Comparison of ENCODE assay signal across 18 cellular contexts in genomic region chr20:55515831-55516230, GRCh38.
A peak's percentile ranks its signal among the peaks of the same experiment; 100 is the strongest.
DNase-seq lines count a peak whose midpoint lies in the region; ATAC-seq and TF ChIP-seq lines count a peak whose summit lies in the region.
"Had no signal": no experiment of that assay in that cellular context is flagged by ENCODE, and none has a peak within 500 bp of the region (broad histone marks: within the 10 kb centered on the region; RNA-seq: fewer than 3 reads in every experiment).

No MANE protein-coding gene starts in this region.

- no peak overlapping the region for H3K27ac ChIP-seq in RWPE1
- H3K27ac ChIP-seq in foreskin keratinocyte = no peak overlapping the region
- no peak overlapping the region for H3K27ac ChIP-seq in neural progenitor cell
- H3K27ac ChIP-seq: SK-N-MC had no signal

- H3K9me3 Mint-ChIP-seq in neural progenitor cell = peaks cover 2% of the 10 kb centered on the region
- peaks cover 5% of the 10 kb centered on the region for H3K9me3 Mint-ChIP-seq in activated T-helper 17 cell treated with anti-CD3 and anti-CD28 coated beads, Interleukin-2, amount 50 U/mL, for 72 hours

- H3K4me1 ChIP-seq in foreskin keratinocyte (peaks cover 28% of the 10 kb centered on the region), neural progenitor cell (peaks cover 6% of the 10 kb centered on the region)
- H3K4me1 ChIP-seq: BE2C had no signal

- H3K36me3 Mint-ChIP-seq in neural progenitor cell = no peaks in the 10 kb centered on the region
- H3K36me3 Mint-ChIP-seq in activated T-helper 17 cell treated with anti-CD3 and anti-CD28 coated beads, Interleukin-2, amount 50 U/mL, for 72 hours (ENCODE audit: low read depth) = no peaks in the 10 kb centered on the region
- H3K36me3 Mint-ChIP-seq: CD4-positive, alpha-beta memory T cell had no signal

- TF ChIP-seq CTCF in RWPE1 (conservative IDR thresholded peaks at IDR 0.05; ENCODE audit: low read depth) (no peak), foreskin keratinocyte (conservative IDR thresholded peaks at IDR 0.05) (no peak), neural progenitor cell (IDR thresholded peaks at IDR 0.05) (no peak)

- H3K27ac Mint-ChIP-seq in neural progenitor cell = no peak overlapping the region
- H3K27ac Mint-ChIP-seq in activated T-helper 17 cell treated with anti-CD3 and anti-CD28 coated beads, Interleukin-2, amount 50 U/mL, for 72 hours = no peak overlapping the region
- H3K27ac Mint-ChIP-seq: CD4-positive, alpha-beta memory T cell had no signal

- CTCF ChIA-PET in RWPE1 (lab: Yijun Ruan, JAX) = no interaction called here

- no peaks in the 10 kb centered on the region for H3K79me2 ChIP-seq in neural progenitor cell (ENCODE audit: low read depth)

- H3K9ac ChIP-seq in neural progenitor cell = no peak overlapping the region

- H3F3A ChIP-seq in neural progenitor cell (ENCODE audit: low read depth) = no peaks in the 10 kb centered on the region

- ATAC-seq in foreskin keratinocyte = peak; percentile 65
- no peak for ATAC-seq in activated T-helper 17 cell treated with anti-CD3 and anti-CD28 coated beads, Interleukin-2, amount 50 U/mL, for 72 hours (replicated peaks)
- ATAC-seq: Right ventricle myocardium inferior had no signal

- no peak overlapping the region for H3K4me3 ChIP-seq in neural progenitor cell
- H3K4me3 ChIP-seq: SK-N-MC had no signal

- peaks cover 6% of the 10 kb centered on the region for H3K4me1 Mint-ChIP-seq in neural progenitor cell
- no peaks in the 10 kb centered on the region for H3K4me1 Mint-ChIP-seq in activated T-helper 17 cell treated with anti-CD3 and anti-CD28 coated beads, Interleukin-2, amount 50 U/mL, for 72 hours
- H3K4me1 Mint-ChIP-seq: CD4-positive, alpha-beta memory T cell had no signal

- peak; percentile 8 for DNase-seq in HT1080 (ENCODE audit: low read depth)
- DNase-seq in RWPE1 (ENCODE audit: low spot score) = peak; percentile 78
- DNase-seq in foreskin keratinocyte = peak; percentile 69 to 80
- DNase-seq in neural progenitor cell (ENCODE audit: low spot score) = no peak
- DNase-seq in T1000 (lab: John Stamatoyannopoulos, UW) = no peak
- no peak for DNase-seq in putamen (ENCODE audit: low spot score)
- DNase-seq: BE2C; CD4-positive, alpha-beta memory T cell; DND-41; GDM1; Kasumi-1; NCI-H1417 treated with DMSO at 0.1 percent for 48 hours; NCI-H2081 treated with DMSO at 0.1 percent for 48 hours; NCI-H345; NCI-H526 treated with DMSO at 0.1 percent for 48 hours had no signal

- H2AFZ ChIP-seq in neural progenitor cell (replicated peaks) = no peak overlapping the region

- no peaks in the 10 kb centered on the region for H3K36me3 ChIP-seq in neural progenitor cell
- H3K36me3 ChIP-seq: BE2C had no signal

- H3K27me3 ChIP-seq in foreskin keratinocyte = peaks cover 7% of the 10 kb centered on the region
- no peaks in the 10 kb centered on the region for H3K27me3 ChIP-seq in neural progenitor cell
- H3K27me3 ChIP-seq: BE2C had no signal

- POLR2A ChIA-PET in RWPE1 (lab: Yijun Ruan, JAX; ENCODE audit: low non-redundant PET) = no interaction called here

- peak overlapping the region; percentile 3 for H3K4me2 ChIP-seq in neural progenitor cell

- no peaks in the 10 kb centered on the region for H4K20me1 ChIP-seq in neural progenitor cell (ENCODE audit: low read depth)

- no peaks in the 10 kb centered on the region for H3K9me3 ChIP-seq in neural progenitor cell (ENCODE audit: low read depth)
- H3K9me3 ChIP-seq: BE2C had no signal

- no peak overlapping the region for H3K4me3 Mint-ChIP-seq in neural progenitor cell
- no peak overlapping the region for H3K4me3 Mint-ChIP-seq in activated T-helper 17 cell treated with anti-CD3 and anti-CD28 coated beads, Interleukin-2, amount 50 U/mL, for 72 hours
- H3K4me3 Mint-ChIP-seq: CD4-positive, alpha-beta memory T cell had no signal

- H3K27me3 Mint-ChIP-seq in neural progenitor cell (ENCODE audit: insufficient read depth, low read depth) = no peaks in the 10 kb centered on the region
- H3K27me3 Mint-ChIP-seq in activated T-helper 17 cell treated with anti-CD3 and anti-CD28 coated beads, Interleukin-2, amount 50 U/mL, for 72 hours = no peaks in the 10 kb centered on the region
- H3K27me3 Mint-ChIP-seq: CD4-positive, alpha-beta memory T cell had no signal

Comparison
In these comparisons a context has a peak if more than half of its experiments do, and no peak if none do; other contexts are left out.
1. DNase-seq: peak in HT1080 (single experiment), RWPE1 (single experiment) and foreskin keratinocyte (2 of 2); none in neural progenitor cell (single experiment), T1000 (single experiment) and putamen (single experiment).